1 cellular context compared by ENCODE assay signal in genomic region chr9:36152741-36153438, GRCh38.
TF ChIP-seq lines count a peak whose summit lies in the region.

No MANE protein-coding gene starts in this region.

TF ChIP-seq in SK-N-SH, 30 proteins besides CTCF, POLR2A, EP300 and RAD21 (continued from another document):
- TF ChIP-seq IRF3 (IDR thresholded peaks at IDR 0.05; ENCODE audit: low read depth, low read length) (no peak), RCOR1 (IDR thresholded peaks at IDR 0.05; ENCODE audit: low read length) (no peak), FOSL2 (IDR thresholded peaks at IDR 0.05; ENCODE audit: borderline replicate concordance, low read depth) (no peak), FOXM1 (IDR thresholded peaks at IDR 0.05; ENCODE audit: low read depth) (no peak)
TF ChIP-seq in SK-N-SH: peak in this region for 0.
